Comparison of ENCODE assay signal across 23 cellular contexts in the genomic region with DNA sequence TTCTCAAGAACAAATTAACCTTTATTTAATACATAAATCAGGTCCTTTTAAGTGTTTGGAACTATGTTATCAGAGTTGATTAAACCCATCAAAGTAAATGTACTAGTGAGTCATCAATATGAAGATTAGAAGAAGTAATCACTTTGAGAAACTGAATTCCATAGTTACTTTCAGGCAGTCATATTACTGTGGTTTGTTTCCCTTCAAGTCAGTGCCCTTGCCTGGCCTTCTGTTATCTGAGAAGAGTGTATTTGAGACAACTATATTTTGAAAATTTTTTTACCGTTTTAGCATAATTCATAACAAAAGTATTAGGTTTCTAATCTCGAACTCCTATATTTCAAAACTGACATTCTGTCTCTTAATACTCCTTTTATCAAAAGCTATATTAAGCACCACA.
A peak's percentile ranks its signal among the peaks of the same experiment; 100 is the strongest.
DNase-seq lines count a peak whose midpoint lies in the region; ATAC-seq, FAIRE-seq and TF ChIP-seq lines count a peak whose summit lies in the region.
"Had no signal": no experiment of that assay in that cellular context is flagged by ENCODE, and none has a peak within 500 bp of the region (broad histone marks: within the 10 kb centered on the region; RNA-seq: fewer than 3 reads in every experiment).

No MANE protein-coding gene starts in this region.

- H3K4ac ChIP-seq in IMR-90 (ENCODE audit: low read depth, low read length) = no peak overlapping the region

- peaks cover 6% of the 10 kb centered on the region for H3K9me1 ChIP-seq in IMR-90 (ENCODE audit: insufficient read depth, low read length)

- H4K91ac ChIP-seq in IMR-90 (ENCODE audit: insufficient read depth, low read depth, low read length) = no peak overlapping the region

- FAIRE-seq in pancreas (lab: Jason Lieb, UNC) = peak; percentile 53
- FAIRE-seq: GM12878, GM19239, H1, HepG2 had no signal

- H4K20me1 ChIP-seq in IMR-90 (ENCODE audit: insufficient read depth, low read length) = no peaks in the 10 kb centered on the region

- WGBS in IMR-90 (ENCODE audit: extremely low coverage in 2 of 2, insufficient read length in 1 of 2), 2 experiments = no CpG with 5 or more reads among the region's 2 CpGs
- 86 to 97% methylated on average over 2 of the region's 2 CpGs for WGBS in pancreas, 2 donors

- CTCF ChIA-PET in IMR-90 (lab: Yijun Ruan, JAX) = interaction anchor here (1.1 kb wide), 1 partner anchor 138 kb away, joined by 3 read pairs; a partner anchor contains a TSS
- CTCF ChIA-PET in RWPE1 (lab: Yijun Ruan, JAX) = interaction anchor here (0.5 kb wide), 1 partner anchor 15 kb away, joined by 4 read pairs; no protein-coding TSS in a partner anchor

- TF ChIP-seq CTCF in IMR-90 (conservative IDR thresholded peaks at IDR 0.05; ENCODE audit: low read depth, low read length) = no peak
- TF ChIP-seq CTCF in pancreas (IDR thresholded peaks at IDR 0.05) = no peak
- no peak for TF ChIP-seq CTCF in RWPE1 (conservative IDR thresholded peaks at IDR 0.05; ENCODE audit: low read depth)

- H3K4me3 ChIP-seq in IMR-90 (ENCODE audit: insufficient read depth, low read depth, low read length) (no peak overlapping the region), pancreas (no peak overlapping the region)
- H3K4me3 ChIP-seq: GM12878 had no signal

- H4K5ac ChIP-seq in IMR-90 (ENCODE audit: low read depth, low read length) = no peak overlapping the region

- no peak overlapping the region for H3K4me2 ChIP-seq in IMR-90 (ENCODE audit: low read depth, low read length)

- ATAC-seq in IMR-90 (ENCODE audit: low read depth) (no peak), pancreas (no peak), HG03457 (IDR thresholded peaks at IDR 0.05; ENCODE audit: unreplicated experiment) (no peak)
- ATAC-seq: GM12878, HepG2 had no signal

- H2AK5ac ChIP-seq in IMR-90 (ENCODE audit: low read depth, low read length) = no peak overlapping the region

- no peak overlapping the region for H2BK5ac ChIP-seq in IMR-90 (ENCODE audit: low read depth, low read length, poor library complexity, severe bottlenecking)

- H3K4me1 ChIP-seq in IMR-90 (ENCODE audit: control insufficient read depth, insufficient read depth, low read length) (peaks cover 3% of the 10 kb centered on the region; the same call in 1 of the 2 replicates), pancreas (no peaks in the 10 kb centered on the region)
- H3K4me1 ChIP-seq: BE2C had no signal

- H4K8ac ChIP-seq in IMR-90 (ENCODE audit: low read depth in 2 of 2, low read length in 2 of 2) = no peak overlapping the region

- H3K27ac ChIP-seq in IMR-90 (ENCODE audit: insufficient read depth, low read length) (no peak overlapping the region), pancreas (no peak overlapping the region), RWPE1 (no peak overlapping the region)

- dilution Hi-C loops in IMR-90 (cut with HindIII; ENCODE audit: low sequenced_read_pairs, unreplicated experiment) = no loop called here

- no peak overlapping the region for H3K18ac ChIP-seq in IMR-90 (ENCODE audit: low read depth, low read length)

- no peak overlapping the region for H2BK15ac ChIP-seq in IMR-90 (ENCODE audit: low read depth, low read length)

- H3K9ac ChIP-seq in IMR-90 (ENCODE audit: low read depth, low read length) = no peak overlapping the region

- H3K36me3 ChIP-seq in IMR-90 (ENCODE audit: control insufficient read depth, insufficient read depth, low read length) = no peaks in the 10 kb centered on the region
- H3K36me3 ChIP-seq in pancreas = peaks cover 0 to 4% (median 0%) of the 10 kb centered on the region in 3 donors

- TF ChIP-seq POLR2A in IMR-90 (IDR thresholded peaks at IDR 0.05; ENCODE audit: low read depth, low read length) = no peak

- H3K79me1 ChIP-seq in IMR-90 (ENCODE audit: low read depth in 1 of 2, low read length in 2 of 2) = peaks cover 0 to 5% of the 10 kb centered on the region in 2 experiments; a peak in 1 of 4 replicates

- H2AFZ ChIP-seq in IMR-90 (replicated peaks; ENCODE audit: low read length, poor library complexity) = no peak overlapping the region

- no TSS peak for BruUV-seq in IMR-90 (replicated peaks; lab: Mats Ljungman, UMichigan)

- no peak overlapping the region for H2BK20ac ChIP-seq in IMR-90 (ENCODE audit: low read depth, low read length)

- no peak overlapping the region for H3K56ac ChIP-seq in IMR-90 (ENCODE audit: extremely low read depth, insufficient read depth, low read length)

- in situ Hi-C loops in IMR-90 (cut with MboI; ENCODE audit: low sequenced_read_pairs) = no loop called here

- no peak overlapping the region for H2AK9ac ChIP-seq in IMR-90 (replicated peaks; ENCODE audit: low read depth, low read length, poor library complexity)

- no peak overlapping the region for H2BK120ac ChIP-seq in IMR-90 (ENCODE audit: low read depth, low read length)

- intact Hi-C loops in IMR-90 (cut with micrococcal nuclease) = no loop called here
- intact Hi-C loops in pancreas (cut with DNase I) = no loop called here

- no peak overlapping the region for H3K23ac ChIP-seq in IMR-90 (ENCODE audit: low read depth, low read length)

- H3K14ac ChIP-seq in IMR-90 (replicated peaks; ENCODE audit: low read depth, low read length) = no peak overlapping the region

- TF ChIP-seq RAD21 in IMR-90 (IDR thresholded peaks at IDR 0.05; ENCODE audit: low read length) = no peak

- DNase-seq in IMR-90 = peak; percentile 9
- DNase-seq in fibroblast of peridontal ligament (ENCODE audit: extremely low read depth) = peak; percentile 16
- no peak for DNase-seq in pancreas
- no peak for DNase-seq in T-helper 2 cell
- DNase-seq in T-helper 1 cell = no peak
- DNase-seq in RWPE1 (ENCODE audit: low spot score) = no peak
- DNase-seq: 8988T; ACHN; BE2C; C1 segment of cervical spinal cord; CD4-positive, CD25-positive, alpha-beta regulatory T cell; CD8-positive, alpha-beta memory T cell; COR-L47; DMS 273 treated with DMSO at 0.1 percent for 48 hours; DMS53; DND-41; EL; H9 had no signal

- H3K27me3 ChIP-seq in IMR-90 (ENCODE audit: control insufficient read depth, insufficient read depth, low read length) = no peaks in the 10 kb centered on the region
- H3K27me3 ChIP-seq in pancreas = no peaks in the 10 kb centered on the region
- H3K27me3 ChIP-seq: BE2C had no signal

- no peaks in the 10 kb centered on the region for H3K9me3 ChIP-seq in IMR-90 (ENCODE audit: control insufficient read depth, insufficient read depth, low read length)
- H3K9me3 ChIP-seq in pancreas = no peaks in the 10 kb centered on the region
- H3K9me3 ChIP-seq: BE2C had no signal

- POLR2A ChIA-PET in IMR-90 (lab: Charles Lee; ENCODE audit: unreplicated experiment) (no interaction called here), RWPE1 (lab: Yijun Ruan, JAX; ENCODE audit: low non-redundant PET) (no interaction called here)

TF ChIP-seq in IMR-90, 13 proteins besides CTCF, POLR2A, EP300 and RAD21:
- TF ChIP-seq RCOR1 (IDR thresholded peaks at IDR 0.05; ENCODE audit: insufficient replicate concordance, low read length) = no peak
- no peak for TF ChIP-seq BHLHE40 (IDR thresholded peaks at IDR 0.05; ENCODE audit: low read depth, low read length)
- TF ChIP-seq MAFK (IDR thresholded peaks at IDR 0.05; ENCODE audit: low read depth, low read length) = no peak
- TF ChIP-seq MXI1 (IDR thresholded peaks at IDR 0.05; ENCODE audit: borderline replicate concordance, low read depth, low read length) = no peak
- no peak for TF ChIP-seq NFE2L2 (IDR thresholded peaks at IDR 0.05; ENCODE audit: low read depth, low read length)
- no peak for TF ChIP-seq RFX5 (IDR thresholded peaks at IDR 0.05; ENCODE audit: low read depth, low read length)
- TF ChIP-seq, protein P1, sequence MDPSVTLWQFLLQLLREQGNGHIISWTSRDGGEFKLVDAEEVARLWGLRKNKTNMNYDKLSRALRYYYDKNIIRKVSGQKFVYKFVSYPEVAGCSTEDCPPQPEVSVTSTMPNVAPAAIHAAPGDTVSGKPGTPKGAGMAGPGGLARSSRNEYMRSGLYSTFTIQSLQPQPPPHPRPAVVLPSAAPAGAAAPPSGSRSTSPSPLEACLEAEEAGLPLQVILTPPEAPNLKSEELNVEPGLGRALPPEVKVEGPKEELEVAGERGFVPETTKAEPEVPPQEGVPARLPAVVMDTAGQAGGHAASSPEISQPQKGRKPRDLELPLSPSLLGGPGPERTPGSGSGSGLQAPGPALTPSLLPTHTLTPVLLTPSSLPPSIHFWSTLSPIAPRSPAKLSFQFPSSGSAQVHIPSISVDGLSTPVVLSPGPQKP (IDR thresholded peaks at IDR 0.05; ENCODE audit: borderline replicate concordance, low read depth, low read length) = no peak
- TF ChIP-seq MAZ (IDR thresholded peaks at IDR 0.05; ENCODE audit: borderline replicate concordance, low read depth, low read length) = no peak
- TF ChIP-seq SMC3 (IDR thresholded peaks at IDR 0.05; ENCODE audit: low read depth, low read length) = no peak
- TF ChIP-seq, protein P2, sequence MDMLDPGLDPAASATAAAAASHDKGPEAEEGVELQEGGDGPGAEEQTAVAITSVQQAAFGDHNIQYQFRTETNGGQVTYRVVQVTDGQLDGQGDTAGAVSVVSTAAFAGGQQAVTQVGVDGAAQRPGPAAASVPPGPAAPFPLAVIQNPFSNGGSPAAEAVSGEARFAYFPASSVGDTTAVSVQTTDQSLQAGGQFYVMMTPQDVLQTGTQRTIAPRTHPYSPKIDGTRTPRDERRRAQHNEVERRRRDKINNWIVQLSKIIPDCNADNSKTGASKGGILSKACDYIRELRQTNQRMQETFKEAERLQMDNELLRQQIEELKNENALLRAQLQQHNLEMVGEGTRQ (IDR thresholded peaks at IDR 0.05; ENCODE audit: low read depth, low read length) = no peak
- no peak for TF ChIP-seq CHD1 (IDR thresholded peaks at IDR 0.05; ENCODE audit: low read depth, low read length)
- no peak for TF ChIP-seq CEBPB (IDR thresholded peaks at IDR 0.05; ENCODE audit: low read depth, low read length)
- TF ChIP-seq FOS (IDR thresholded peaks at IDR 0.05; ENCODE audit: low read depth, low read length) = no peak

Comparison
In these comparisons a context has a peak if more than half of its experiments do, and no peak if none do; other contexts are left out.
1. DNase-seq: peak in IMR-90 (single experiment) and fibroblast of peridontal ligament (single experiment); none in pancreas (0 of 6), T-helper 2 cell (0 of 5), T-helper 1 cell (0 of 5) and RWPE1 (single experiment).